In genomic region chr4:80073362-80074008, GRCh38 we compare ENCODE assay signal across 1 cellular context.
A peak's percentile ranks its signal among the peaks of the same experiment; 100 is the strongest.
TF ChIP-seq lines count a peak whose summit lies in the region.

No MANE protein-coding gene starts in this region.

TF ChIP-seq in K562, 482 proteins besides CTCF, POLR2A, EP300 and RAD21 (continued from another document and continues in another):
- TF ChIP-seq MITF (IDR thresholded peaks at IDR 0.05) (peak; percentile 4; the same call in 1 of the 2 replicates), ZNF197 (CRISPR knock-in tag; IDR thresholded peaks at IDR 0.05; ENCODE audit: low read depth) (0 out of 2 replicates have a peak, but pooled peaks have one; percentile 75), TFE3 (CRISPR knock-in tag; IDR thresholded peaks at IDR 0.05) (no peak), MLX (CRISPR knock-in tag; conservative IDR thresholded peaks at IDR 0.05) (no peak), ZNF639 (CRISPR knock-in tag; conservative IDR thresholded peaks at IDR 0.05 in 1 of 2, IDR thresholded peaks at IDR 0.05 in 1 of 2) (peak in 1 of 2 experiments; percentile 56; a peak in 1 of 4 replicates), SMARCE1 (IDR thresholded peaks at IDR 0.05) (peak; percentile 61; the same call in 1 of the 2 replicates), TCF3 (CRISPR knock-in tag; IDR thresholded peaks at IDR 0.05) (0 out of 2 replicates have a peak, but pooled peaks have one; percentile 0), MYC (IDR thresholded peaks at IDR 0.05; ENCODE audit: low read depth, low read length) (peak; percentile 6; the same call in 1 of the 2 replicates), MYC (CRISPR knock-in tag; IDR thresholded peaks at IDR 0.05; ENCODE audit: borderline replicate concordance, low read depth) (no peak), CREB1 (IDR thresholded peaks at IDR 0.05) (peak; percentile 10; the same call in 1 of the 2 replicates), CREB1 (CRISPR knock-in tag; IDR thresholded peaks at IDR 0.05) (no peak), KDM1A (IDR thresholded peaks at IDR 0.05) (peak in 1 of 2 experiments; percentile 49; a peak in 1 of 4 replicates), FOXA1 (IDR thresholded peaks at IDR 0.05; ENCODE audit: borderline replicate concordance) (no peak), SMARCC2 (IDR thresholded peaks at IDR 0.05; ENCODE audit: low read depth) (peak; percentile 48; the same call in 1 of the 2 replicates), HOXB6 (CRISPR knock-in tag; IDR thresholded peaks at IDR 0.05; ENCODE audit: borderline replicate concordance) (no peak), MNT (conservative IDR thresholded peaks at IDR 0.05) (peak in 1 of 2 experiments; percentile 15; a peak in 1 of 4 replicates), KLF6 (CRISPR knock-in tag; IDR thresholded peaks at IDR 0.05; ENCODE audit: borderline replicate concordance) (0 out of 2 replicates have a peak, but pooled peaks have one; percentile 14), CBX2 (IDR thresholded peaks at IDR 0.05; ENCODE audit: insufficient read depth, low read length, poor library complexity, severe bottlenecking) (no peak), ZNF589 (CRISPR knock-in tag; IDR thresholded peaks at IDR 0.05; ENCODE audit: low read depth) (peak; percentile 83), GABPA (tag; conservative IDR thresholded peaks at IDR 0.05; ENCODE audit: low read depth) (0 out of 2 replicates have a peak, but pooled peaks have one; percentile 5), CCNT2 (IDR thresholded peaks at IDR 0.05; ENCODE audit: borderline replicate concordance, extremely low read depth, insufficient read length, low read depth, low read length) (peak; percentile 33), ZNF175 (CRISPR knock-in tag; IDR thresholded peaks at IDR 0.05; ENCODE audit: low read depth) (peak; percentile 69; the same call in 1 of the 2 replicates), E2F8 (IDR thresholded peaks at IDR 0.05; ENCODE audit: low read depth, partially characterized antibody) (peak; percentile 31), PCBP1 (IDR thresholded peaks at IDR 0.05; ENCODE audit: low read depth, low read length, poor library complexity, severe bottlenecking) (no peak), ZNF318 (IDR thresholded peaks at IDR 0.05; ENCODE audit: borderline replicate concordance in 1 of 2, low read depth in 1 of 2) (no peak; a peak in 1 of 4 replicates), HMBOX1 (IDR thresholded peaks at IDR 0.05) (peak; percentile 85)
